12 cellular contexts compared by ENCODE assay signal in genomic region chr1:11166744-11167143, GRCh38. TPM values are rescaled to one million over a fixed set of nuclear protein-coding genes. Genes with fewer than 3 reads are reported as not detected.
"Had no signal": no experiment of that assay in that cellular context is flagged by ENCODE, and none has a peak within 500 bp of the region (broad histone marks: within the 10 kb centered on the region; RNA-seq: fewer than 3 reads in every experiment).

No MANE protein-coding gene starts in this region.

RNA-seq across cellular contexts. Expression of gene ANGPTL7, which starts 22.4 kb away (rescaled TPM):
- total RNA-seq: activated naive CD4-positive, alpha-beta T cell treated with anti-CD3 and anti-CD28 coated beads for 36 hours; activated naive CD4-positive, alpha-beta T cell treated with anti-CD3 and anti-CD28 coated beads, Interleukin-2, amount 50 U/mL, for 72 hours; activated naive CD8-positive, alpha-beta T cell treated with anti-CD3 and anti-CD28 coated beads for 36 hours; activated naive CD8-positive, alpha-beta T cell treated with anti-CD3 and anti-CD28 coated beads, Interleukin-2, amount 10 ng/mL, durations not matched to agents 7 days and 5 days; activated T-cell treated with anti-CD3 and anti-CD28 coated beads, Interleukin-2, amount 50 U/mL, for 4 hours; activated T-cell treated with anti-CD3 and anti-CD28 coated beads, Interleukin-2, amount 50 U/mL, for 72 hours; activated T-helper 1 cell treated with anti-CD3 and anti-CD28 coated beads, Interleukin-12 subunit alpha, Interleukin-12 subunit beta, Interleukin-2, Interleukin-4 antibody, amounts not matched to agents 30 ng/mL and 10 ng/mL and 1 ng/mL, durations not matched to agents 14 hours and 24 hours and 36 hours; activated T-helper 17 cell treated with anti-CD3 and anti-CD28 coated beads, Interleukin-2, amount 50 U/mL, for 72 hours; activated T-helper 2 cell treated with anti-CD3 and anti-CD28 coated beads, Interferon-gamma antibody, Interleukin-2, Interleukin-4, amounts not matched to agents 10 μg/mL and 5 μg/mL and 100 μg/mL, durations not matched to agents 14 hours and 24 hours and 36 hours; bronchial epithelial cell; cardiac muscle cell; chondrocyte had no signal
- polyA plus RNA-seq: cardiac muscle cell had no signal
